20 cellular contexts compared by ENCODE assay signal in genomic region chr5:119158144-119158543, GRCh38.
DNase-seq lines count a peak whose midpoint lies in the region; ATAC-seq and TF ChIP-seq lines count a peak whose summit lies in the region.
"Had no signal": no experiment of that assay in that cellular context is flagged by ENCODE, and none has a peak within 500 bp of the region (broad histone marks: within the 10 kb centered on the region; RNA-seq: fewer than 3 reads in every experiment).

No MANE protein-coding gene starts in this region.

- DNase-seq in activated T-cell treated with anti-CD3 and anti-CD28 coated beads, Interleukin-2, amount 50 U/mL, for 72 hours: no peak
- DNase-seq in activated T-cell treated with anti-CD3 and anti-CD28 coated beads, Interleukin-2, amount 50 U/mL, for 48 hours: no peak
- no peak for DNase-seq in WTC11 (ENCODE audit: low spot score)
- no peak for DNase-seq in memory B cell (ENCODE audit: low spot score in 2 of 2)
- DNase-seq in midbrain (lab: John Stamatoyannopoulos, UW): no peak
- no peak for DNase-seq in activated CD8-positive, alpha-beta memory T cell treated with anti-CD3 and anti-CD28 coated beads for 24 hours
- DNase-seq: 8988T; ACHN; AML-193; C1 segment of cervical spinal cord; Calu3; CD4-positive, alpha-beta memory T cell; COR-L47; DMS53; DMS79 treated with DMSO at 0.1 percent for 48 hours; GF-D8; H7; HCEC 1CT had no signal

- ATAC-seq in activated T-cell treated with anti-CD3 and anti-CD28 coated beads, Interleukin-2, amount 50 U/mL, for 72 hours (replicated peaks in 1 of 2): no peak
- ATAC-seq in WTC11 (no peak), memory B cell (ENCODE audit: low read depth) (no peak), HG02678 (IDR thresholded peaks at IDR 0.05; ENCODE audit: unreplicated experiment) (no peak)
- ATAC-seq: A549 had no signal

- no peaks in the 10 kb centered on the region for H3K4me1 Mint-ChIP-seq in activated T-cell treated with anti-CD3 and anti-CD28 coated beads, Interleukin-2, amount 50 U/mL, for 72 hours (ENCODE audit: low read depth)
- H3K4me1 Mint-ChIP-seq in WTC11: peaks cover 8% of the 10 kb centered on the region
- H3K4me1 Mint-ChIP-seq in memory B cell: peaks cover 8% of the 10 kb centered on the region
- H3K4me1 Mint-ChIP-seq: CD4-positive, alpha-beta memory T cell had no signal

- POLR2A ChIA-PET in WTC11 (lab: Charles Lee): no interaction called here

- peaks cover 3 to 8% of the 10 kb centered on the region in 2 donors for H3K9me3 Mint-ChIP-seq in activated T-cell treated with anti-CD3 and anti-CD28 coated beads, Interleukin-2, amount 50 U/mL, for 72 hours
- peaks cover 16% of the 10 kb centered on the region for H3K9me3 Mint-ChIP-seq in WTC11
- peaks cover 5% of the 10 kb centered on the region for H3K9me3 Mint-ChIP-seq in memory B cell

- CTCF ChIA-PET in WTC11 (lab: Charles Lee): interaction anchor here (0.8 kb wide), 1 partner anchor 1730 kb away, joined by 7 read pairs; no protein-coding TSS in a partner anchor

- no peaks in the 10 kb centered on the region for H3K27me3 Mint-ChIP-seq in activated T-cell treated with anti-CD3 and anti-CD28 coated beads, Interleukin-2, amount 50 U/mL, for 72 hours (ENCODE audit: low read depth)
- H3K27me3 Mint-ChIP-seq in WTC11 (ENCODE audit: low read depth) (no peaks in the 10 kb centered on the region), memory B cell (no peaks in the 10 kb centered on the region)
- H3K27me3 Mint-ChIP-seq: CD4-positive, alpha-beta memory T cell had no signal

- H3K27ac Mint-ChIP-seq in activated T-cell treated with anti-CD3 and anti-CD28 coated beads, Interleukin-2, amount 50 U/mL, for 72 hours: peak overlapping the region; percentile 26
- H3K27ac Mint-ChIP-seq in WTC11 (peak overlapping the region; percentile 38; the same call in 1 of the 2 replicates), memory B cell (peak overlapping the region; percentile 22)

- peaks cover 14 to 25% of the 10 kb centered on the region in 2 donors for H3K36me3 Mint-ChIP-seq in activated T-cell treated with anti-CD3 and anti-CD28 coated beads, Interleukin-2, amount 50 U/mL, for 72 hours (ENCODE audit: insufficient read depth in 2 of 2)
- H3K36me3 Mint-ChIP-seq in WTC11: peaks cover 40% of the 10 kb centered on the region
- peaks cover 55% of the 10 kb centered on the region for H3K36me3 Mint-ChIP-seq in memory B cell

- no peak for TF ChIP-seq CTCF in WTC11 (IDR thresholded peaks at IDR 0.05)

- H3K4me3 Mint-ChIP-seq in activated T-cell treated with anti-CD3 and anti-CD28 coated beads, Interleukin-2, amount 50 U/mL, for 72 hours: no peak overlapping the region
- no peak overlapping the region for H3K4me3 Mint-ChIP-seq in WTC11
- H3K4me3 Mint-ChIP-seq in memory B cell: no peak overlapping the region
- H3K4me3 Mint-ChIP-seq: CD4-positive, alpha-beta memory T cell had no signal

TF ChIP-seq in WTC11, 78 proteins besides CTCF, POLR2A, EP300 and RAD21:
- TF ChIP-seq RORB (CRISPR knock-in tag; IDR thresholded peaks at IDR 0.05) (no peak), ZNF121 (CRISPR knock-in tag; IDR thresholded peaks at IDR 0.05) (no peak)
TF ChIP-seq in WTC11: peak in this region for 0.
